ENCODE assay signal across 18 cellular contexts in genomic region chr5:56450766-56451165, GRCh38.
DNase-seq lines count a peak whose midpoint lies in the region; ATAC-seq and TF ChIP-seq lines count a peak whose summit lies in the region.
"Had no signal": no experiment of that assay in that cellular context is flagged by ENCODE, and none has a peak within 500 bp of the region (broad histone marks: within the 10 kb centered on the region; RNA-seq: fewer than 3 reads in every experiment).

No MANE protein-coding gene starts in this region.

- no peak overlapping the region; the same call in 1 of the 2 replicates for H4K91ac ChIP-seq in IMR-90 (ENCODE audit: insufficient read depth, low read depth, low read length)

- H3K4me1 ChIP-seq in IMR-90 (ENCODE audit: control insufficient read depth, insufficient read depth, low read length) (peaks cover 1% of the 10 kb centered on the region; the same call in 1 of the 2 replicates), GM23248 (ENCODE audit: insufficient read depth) (0 out of 2 replicates have a peak, but pooled peaks cover 3% of the 10 kb centered on the region)

- no peak overlapping the region for H2AK9ac ChIP-seq in IMR-90 (replicated peaks; ENCODE audit: low read depth, low read length, poor library complexity)

- H2AFZ ChIP-seq in IMR-90 (replicated peaks; ENCODE audit: low read length, poor library complexity) (no peak overlapping the region), GM23248 (no peak overlapping the region)
- H2AFZ ChIP-seq: PC-9 had no signal

- 24% methylated on average over 2 of the region's 8 CpGs; no CpG with 5 or more reads in 1 of the 2 experiments for WGBS in IMR-90 (ENCODE audit: extremely low coverage in 2 of 2, insufficient read length in 1 of 2), 2 experiments
- WGBS in GM23248 (ENCODE audit: low coverage in 1 of 2, low lambda C conversion rate in 2 of 2, missing lambda C conversion rate in 2 of 2), 2 experiments, result 73 to 75% methylated on average over 8 of the region's 8 CpGs

- H4K5ac ChIP-seq in IMR-90 (ENCODE audit: low read depth, low read length), result no peak overlapping the region

- H3K56ac ChIP-seq in IMR-90 (ENCODE audit: extremely low read depth, insufficient read depth, low read length), result no peak overlapping the region

- no peaks in the 10 kb centered on the region for H3K79me2 ChIP-seq in GM23248 (ENCODE audit: insufficient read depth)

- H2BK5ac ChIP-seq in IMR-90 (ENCODE audit: low read depth, low read length, poor library complexity, severe bottlenecking), result no peak overlapping the region

- in situ Hi-C loops in IMR-90 (cut with MboI; ENCODE audit: low sequenced_read_pairs) (no loop called here), GM23248 (cut with MboI) (no loop called here)

- H4K20me1 ChIP-seq in IMR-90 (ENCODE audit: insufficient read depth, low read length) (no peaks in the 10 kb centered on the region), GM23248 (ENCODE audit: insufficient read depth) (no peaks in the 10 kb centered on the region)

- H2BK20ac ChIP-seq in IMR-90 (ENCODE audit: low read depth, low read length), result no peak overlapping the region

- H2BK120ac ChIP-seq in IMR-90 (ENCODE audit: low read depth, low read length), result no peak overlapping the region

- H3K36me3 ChIP-seq in IMR-90 (ENCODE audit: control insufficient read depth, insufficient read depth, low read length) (no peaks in the 10 kb centered on the region), WERI-Rb-1 (no peaks in the 10 kb centered on the region), GM23248 (ENCODE audit: low read depth) (no peaks in the 10 kb centered on the region)

- no peak for TF ChIP-seq RAD21 in IMR-90 (IDR thresholded peaks at IDR 0.05; ENCODE audit: low read length)

- CTCF ChIA-PET in IMR-90 (lab: Yijun Ruan, JAX), result no interaction called here

- BruUV-seq in IMR-90 (replicated peaks; lab: Mats Ljungman, UMichigan), result no TSS peak

- no peak overlapping the region for H3K4me2 ChIP-seq in IMR-90 (ENCODE audit: low read depth, low read length)
- H3K4me2 ChIP-seq in GM23248 (ENCODE audit: unreplicated experiment), result no peak overlapping the region
- H3K4me2 ChIP-seq: PC-9, SK-N-SH had no signal

- POLR2A ChIA-PET in IMR-90 (lab: Charles Lee; ENCODE audit: unreplicated experiment), result no interaction called here

- H3F3A ChIP-seq in GM23248 (ENCODE audit: insufficient read depth), result no peaks in the 10 kb centered on the region

- intact Hi-C loops in IMR-90 (cut with micrococcal nuclease), result no loop called here
- intact Hi-C loops in sciatic nerve (cut with DNase I), result no loop called here
- intact Hi-C loops in posterior vena cava (cut with DNase I), result no loop called here

- no peak for TF ChIP-seq POLR2A in IMR-90 (IDR thresholded peaks at IDR 0.05; ENCODE audit: low read depth, low read length)

- no peaks in the 10 kb centered on the region; a peak in 1 of 4 replicates for H3K79me1 ChIP-seq in IMR-90 (ENCODE audit: low read depth in 1 of 2, low read length in 2 of 2)

- H3K4ac ChIP-seq in IMR-90 (ENCODE audit: low read depth, low read length), result no peak overlapping the region

- DNase-seq in IMR-90 (no peak), WERI-Rb-1 (no peak), globus pallidus (ENCODE audit: low spot score) (peak; percentile 12), sciatic nerve (ENCODE audit: low spot score) (no peak), posterior vena cava (ENCODE audit: low spot score) (no peak), GM23248 (no peak)
- DNase-seq: ACHN; AML-193; Calu3; CD4-positive, CD25-positive, alpha-beta regulatory T cell; DMS53; H7; NCI-H1417; NCI-H2029; NCI-H774; PC-9; SK-N-SH had no signal

- no peak overlapping the region for H2BK15ac ChIP-seq in IMR-90 (ENCODE audit: low read depth, low read length)

- no peak overlapping the region for H3K4me3 ChIP-seq in IMR-90 (ENCODE audit: insufficient read depth, low read depth, low read length)
- H3K4me3 ChIP-seq in WERI-Rb-1 (ENCODE audit: low read depth, low read length), result no peak overlapping the region
- no peak overlapping the region for H3K4me3 ChIP-seq in GM23248
- H3K4me3 ChIP-seq: PC-9 had no signal

- H3K9ac ChIP-seq in IMR-90 (ENCODE audit: low read depth, low read length) (no peak overlapping the region), GM23248 (no peak overlapping the region)
- H3K9ac ChIP-seq: SK-N-SH had no signal

- H3K23ac ChIP-seq in IMR-90 (ENCODE audit: low read depth, low read length), result no peak overlapping the region

- ATAC-seq in IMR-90 (ENCODE audit: low read depth), result no peak
- ATAC-seq in sciatic nerve, result peak; percentile 66
- ATAC-seq in GM21576 (IDR thresholded peaks at IDR 0.05; ENCODE audit: unreplicated experiment), result no peak

- peaks cover 4% of the 10 kb centered on the region for H3K9me1 ChIP-seq in IMR-90 (ENCODE audit: insufficient read depth, low read length)

- H3K18ac ChIP-seq in IMR-90 (ENCODE audit: low read depth, low read length), result no peak overlapping the region

- TF ChIP-seq CTCF in IMR-90 (conservative IDR thresholded peaks at IDR 0.05; ENCODE audit: low read depth, low read length) (no peak), WERI-Rb-1 (IDR thresholded peaks at IDR 0.05; ENCODE audit: low read depth, low read length) (no peak)

- H2AK5ac ChIP-seq in IMR-90 (ENCODE audit: low read depth, low read length), result peak overlapping the region; percentile 44

- no peak overlapping the region for H3K14ac ChIP-seq in IMR-90 (replicated peaks; ENCODE audit: low read depth, low read length)

- H3K9me2 ChIP-seq in GM23248 (ENCODE audit: insufficient read depth), result no peaks in the 10 kb centered on the region
- H3K9me2 ChIP-seq: SK-N-SH had no signal

- dilution Hi-C loops in IMR-90 (cut with HindIII; ENCODE audit: low sequenced_read_pairs, unreplicated experiment), result no loop called here

- no peak overlapping the region for H3K27ac ChIP-seq in IMR-90 (ENCODE audit: insufficient read depth, low read length)
- peak overlapping the region; percentile 66 for H3K27ac ChIP-seq in WERI-Rb-1
- H3K27ac ChIP-seq in GM23248, result no peak overlapping the region
- H3K27ac ChIP-seq: PC-9 had no signal

- H3K27me3 ChIP-seq in IMR-90 (ENCODE audit: control insufficient read depth, insufficient read depth, low read length) (no peaks in the 10 kb centered on the region), WERI-Rb-1 (ENCODE audit: insufficient read depth, low read depth, severe bottlenecking) (no peaks in the 10 kb centered on the region), GM23248 (replicated peaks; ENCODE audit: insufficient read depth) (no peaks in the 10 kb centered on the region; the same call in 1 of the 2 replicates)

- H3K9me3 ChIP-seq in IMR-90 (ENCODE audit: control insufficient read depth, insufficient read depth, low read length) (no peaks in the 10 kb centered on the region), WERI-Rb-1 (ENCODE audit: severe bottlenecking) (peaks cover 4% of the 10 kb centered on the region), GM23248 (ENCODE audit: low read depth) (no peaks in the 10 kb centered on the region)
- H3K9me3 ChIP-seq: SK-N-SH had no signal

- H4K8ac ChIP-seq in IMR-90 (ENCODE audit: low read depth in 2 of 2, low read length in 2 of 2), result no peak overlapping the region

TF ChIP-seq in IMR-90, 13 proteins besides CTCF, POLR2A, EP300 and RAD21:
- TF ChIP-seq RFX5 (IDR thresholded peaks at IDR 0.05; ENCODE audit: low read depth, low read length) (no peak), BHLHE40 (IDR thresholded peaks at IDR 0.05; ENCODE audit: low read depth, low read length) (no peak), FOS (IDR thresholded peaks at IDR 0.05; ENCODE audit: low read depth, low read length) (no peak), CHD1 (IDR thresholded peaks at IDR 0.05; ENCODE audit: low read depth, low read length) (no peak), ELK1 (IDR thresholded peaks at IDR 0.05; ENCODE audit: borderline replicate concordance, low read depth, low read length) (no peak)
